In the genomic region with DNA sequence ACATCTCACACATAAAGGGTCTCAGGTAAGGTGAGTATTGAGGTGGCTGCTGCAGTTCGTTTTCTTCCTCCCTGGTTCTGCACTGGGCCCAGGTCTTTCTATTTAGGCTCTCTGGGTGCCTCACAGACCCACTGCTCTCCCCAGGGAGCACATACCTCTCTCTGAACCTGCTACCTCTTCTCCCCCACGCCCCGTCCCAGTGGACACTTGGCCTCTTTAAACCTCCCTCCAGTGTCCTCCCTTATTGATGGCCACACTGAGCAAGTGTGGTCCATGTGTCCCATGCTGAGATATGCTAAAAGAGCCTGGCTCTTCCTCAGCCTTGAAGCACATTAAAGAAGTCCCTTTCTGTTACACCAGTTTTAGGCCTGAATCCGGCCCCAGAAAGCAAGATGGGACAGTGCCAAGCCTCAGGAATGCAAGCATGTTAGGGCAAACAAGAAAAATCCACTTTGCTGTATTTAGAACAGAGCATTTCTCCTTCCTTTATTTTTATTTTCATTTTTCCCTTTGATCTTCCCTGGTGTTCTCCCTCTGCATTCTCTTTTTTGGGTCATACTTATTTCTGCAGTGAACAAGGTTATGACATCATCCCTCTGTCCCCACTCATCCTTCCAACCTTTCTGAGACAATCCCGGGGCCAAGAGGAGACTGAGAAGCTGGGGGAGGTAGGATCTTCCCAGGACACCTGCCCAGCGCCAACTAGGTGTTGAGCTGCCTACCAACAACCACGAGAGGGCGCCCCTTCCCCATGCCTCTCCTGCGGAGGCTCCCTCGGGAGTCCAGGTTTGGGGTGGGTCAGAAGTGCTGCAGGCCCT, we compare ENCODE assay signal across 7 cellular contexts. TPM values are rescaled to one million over a fixed set of nuclear protein-coding genes. Genes with fewer than 3 reads are reported as not detected.
DNase-seq lines count a peak whose midpoint lies in the region; ATAC-seq, FAIRE-seq and TF ChIP-seq lines count a peak whose summit lies in the region.

No MANE protein-coding gene starts in this region.

- H4K8ac ChIP-seq in H1 (ENCODE audit: extremely low read depth, insufficient read depth, low read length), result no peak overlapping the region

- H3K4me1 Mint-ChIP-seq in mesothelial cell of epicardium, result peaks cover 14% of the 10 kb centered on the region

- no peaks in the 10 kb centered on the region for H4K20me1 ChIP-seq in H1 (replicated peaks in 1 of 2; ENCODE audit: control insufficient read depth in 1 of 2, insufficient read depth in 2 of 2, low read length in 2 of 2)

- H3K27ac ChIP-seq in H1 (ENCODE audit: low read depth, low read length), result no peak overlapping the region

- 43% methylated on average over 10 of the region's 10 CpGs; no CpG with 5 or more reads in 1 of the 2 experiments for whole genome bisulfite sequencing in H1 (ENCODE audit: extremely low coverage in 1 of 2, insufficient coverage in 1 of 2, insufficient read length in 1 of 2, insufficient replicate concordance in 2 of 2, low coverage in 1 of 2, low lambda C conversion rate in 2 of 2, missing lambda C conversion rate in 1 of 2), 2 experiments

- peak; percentile 48 for DNase-seq in GM12892 (ENCODE audit: insufficient read length)
- DNase-seq in NCI-H774 (lab: John Stamatoyannopoulos, UW), result peak; percentile 39
- DNase-seq in activated CD8-positive, alpha-beta memory T cell treated with anti-CD3 and anti-CD28 coated beads for 1 hour (ENCODE audit: extremely low read depth in 1 of 2, low read depth in 1 of 2), result peak; percentile 62 to 67
- DNase-seq in H1 (ENCODE audit: low read depth in 1 of 2, low spot score in 2 of 2), result peak; percentile 46 to 94
- peak; percentile 45 to 77 for DNase-seq in mesothelial cell of epicardium (ENCODE audit: low spot score in 2 of 2, unreplicated experiment in 2 of 2)
- DNase-seq in stimulated activated CD8-positive, alpha-beta memory T cell treated with anti-CD3 and anti-CD28 coated beads, Interleukin-7, amount 100 ng/mL, for 1 hour (ENCODE audit: low read depth in 2 of 2), result peak; percentile 49 to 57

- peak; percentile 93 for FAIRE-seq in GM12892 (lab: Jason Lieb, UNC)
- FAIRE-seq in H1 (lab: Jason Lieb, UNC), result no peak

- H4K5ac ChIP-seq in H1 (ENCODE audit: insufficient read length, low read depth, low read length), result no peak overlapping the region

- H3K9me3 Mint-ChIP-seq in mesothelial cell of epicardium, result peaks cover 5% of the 10 kb centered on the region

- H3K9me3 ChIP-seq in H1 (ENCODE audit: insufficient read depth in 2 of 2, low read depth in 1 of 2, low read length in 1 of 2), result no peaks in the 10 kb centered on the region

- no peak overlapping the region for H3K18ac ChIP-seq in H1 (ENCODE audit: extremely low read depth, low read length)

- no peak overlapping the region for H2BK12ac ChIP-seq in H1 (ENCODE audit: low read depth, low read length)

- peak; percentile 99 to 100 for TF ChIP-seq RAD21 in H1 (IDR thresholded peaks at IDR 0.05 in 1 of 2, conservative IDR thresholded peaks at IDR 0.05 in 1 of 2; ENCODE audit: low read depth in 2 of 2, low read length in 2 of 2)

- H3K4ac ChIP-seq in H1 (replicated peaks; ENCODE audit: insufficient read length, low read depth, low read length), result no peak overlapping the region

- H2BK15ac ChIP-seq in H1 (ENCODE audit: low read length), result 0 out of 2 replicates have a peak overlapping the region, but pooled peaks have one; percentile 33

- CTCF ChIA-PET in H1 (lab: Charles Lee; ENCODE audit: partially characterized antibody), result interaction anchor here (0.5 to 1.8 kb wide), 35 partner anchors 10 to 1566 kb away, joined by 3 to 58 read pairs (median 5); no protein-coding TSS in a partner anchor

- H3K23me2 ChIP-seq in H1 (ENCODE audit: low read depth, low read length), result no peaks in the 10 kb centered on the region

- H3K4me2 ChIP-seq in H1 (ENCODE audit: insufficient read depth in 1 of 2, low read depth in 2 of 2, low read length in 2 of 2), result no peak overlapping the region

- no peak overlapping the region for H3K4me3 Mint-ChIP-seq in mesothelial cell of epicardium

- TF ChIP-seq EP300 in H1 (IDR thresholded peaks at IDR 0.05; ENCODE audit: borderline replicate concordance in 1 of 2, low read depth in 2 of 2, low read length in 2 of 2), result no peak

- H4K91ac ChIP-seq in H1 (replicated peaks; ENCODE audit: insufficient read length, low read length), result no peak overlapping the region

- H3K56ac ChIP-seq in H1 (replicated peaks; ENCODE audit: insufficient read length, low read depth, low read length), result no peak overlapping the region

- TF ChIP-seq CTCF in H1 (IDR thresholded peaks at IDR 0.05; ENCODE audit: control extremely low read depth in 1 of 3, insufficient read depth in 1 of 3, low read depth in 1 of 3, low read length in 3 of 3), result peak; percentile 95 to 98 (median 96)
- TF ChIP-seq CTCF in mesothelial cell of epicardium (IDR thresholded peaks at IDR 0.05; ENCODE audit: unreplicated experiment), result peak; percentile 62

- peak overlapping the region; percentile 86 for H3K27ac Mint-ChIP-seq in mesothelial cell of epicardium

- H3K9ac ChIP-seq in H1 (replicated peaks in 1 of 4; ENCODE audit: extremely low read depth in 1 of 4, low read depth in 3 of 4, low read length in 3 of 4), result no peak overlapping the region

- no peaks in the 10 kb centered on the region for H3K27me3 ChIP-seq in H1 (replicated peaks in 1 of 4; ENCODE audit: control insufficient read depth in 3 of 4, extremely low read depth in 1 of 4, insufficient read depth in 3 of 4, low read length in 3 of 4)

- no peak overlapping the region for H3K23ac ChIP-seq in H1 (ENCODE audit: insufficient read length)

- H3K27me3 Mint-ChIP-seq in mesothelial cell of epicardium (ENCODE audit: low read depth), result no peaks in the 10 kb centered on the region

- POLR2A ChIA-PET in H1 (lab: Charles Lee; ENCODE audit: partially characterized antibody), result interaction anchor here (0.8 to 1.4 kb wide), 3 partner anchors 111 to 125 kb away, joined by 3 to 5 read pairs (median 4); no protein-coding TSS in a partner anchor

- no peak overlapping the region; the same call in 1 of the 2 replicates for H2AK5ac ChIP-seq in H1 (ENCODE audit: low read depth, low read length)

- peak overlapping the region; percentile 60; the same call in 1 of the 2 replicates for H2AFZ ChIP-seq in H1 (ENCODE audit: low read length)

- no peaks in the 10 kb centered on the region for H3K36me3 ChIP-seq in H1 (ENCODE audit: control insufficient read depth in 2 of 4, insufficient read depth in 4 of 4, low read length in 3 of 4)

- H3K4me1 ChIP-seq in H1 (replicated peaks in 1 of 4; ENCODE audit: control insufficient read depth in 3 of 4, insufficient read depth in 4 of 4, low read length in 3 of 4), result peaks cover 0 to 8% (median under 1%) of the 10 kb centered on the region in 4 experiments; a peak in 2 of 7 replicates

- no peaks in the 10 kb centered on the region for H3K79me2 ChIP-seq in H1 (ENCODE audit: control insufficient read depth in 1 of 2, insufficient read depth in 2 of 2, low read length in 2 of 2)

- H3K36me3 Mint-ChIP-seq in mesothelial cell of epicardium, result no peaks in the 10 kb centered on the region

- no peak overlapping the region for H3K14ac ChIP-seq in H1 (ENCODE audit: insufficient read length)

- TF ChIP-seq POLR2A in GM12892 (IDR thresholded peaks at IDR 0.05; ENCODE audit: low read depth, low read length) (no peak), H1 (IDR thresholded peaks at IDR 0.05; ENCODE audit: control extremely low read depth in 1 of 2, low read depth in 2 of 2, low read length in 2 of 2) (no peak)

- H2BK5ac ChIP-seq in H1 (ENCODE audit: low read depth, low read length), result peak overlapping the region; percentile 53; the same call in 1 of the 2 replicates

- H3K79me1 ChIP-seq in H1 (ENCODE audit: low read depth, low read length), result no peaks in the 10 kb centered on the region

- peak; percentile 19 for ATAC-seq in HG03354 (IDR thresholded peaks at IDR 0.05; ENCODE audit: poor library complexity, severe bottlenecking, unreplicated experiment)

- H2BK120ac ChIP-seq in H1 (replicated peaks; ENCODE audit: low read depth, low read length), result no peak overlapping the region

- H3K4me3 ChIP-seq in H1 (ENCODE audit: extremely low read depth in 1 of 4, insufficient read depth in 2 of 4, low read depth in 3 of 4, low read length in 4 of 4), result no peak overlapping the region

- no peak overlapping the region for H2BK20ac ChIP-seq in H1 (ENCODE audit: low read length)

TF ChIP-seq in H1, 55 proteins besides CTCF, POLR2A, EP300 and RAD21:
- TF ChIP-seq JUND (IDR thresholded peaks at IDR 0.05; ENCODE audit: low read length), result peak; percentile 33; the same call in 1 of the 2 replicates
- TF ChIP-seq EGR1 (IDR thresholded peaks at IDR 0.05; ENCODE audit: borderline replicate concordance, low read depth, low read length), result no peak
- TF ChIP-seq YY1 (IDR thresholded peaks at IDR 0.05; ENCODE audit: low read depth, low read length), result 0 out of 2 replicates have a peak, but pooled peaks have one; percentile 38
- no peak for TF ChIP-seq SP2 (IDR thresholded peaks at IDR 0.05; ENCODE audit: low read length)
- TF ChIP-seq CHD2 (IDR thresholded peaks at IDR 0.05; ENCODE audit: low read length), result 0 out of 2 replicates have a peak, but pooled peaks have one; percentile 13
- TF ChIP-seq POU5F1 (IDR thresholded peaks at IDR 0.05; ENCODE audit: low read depth, low read length), result no peak

RNA-seq across cellular contexts. Expression of a gene that starts 5.0 kb away (rescaled TPM):
- polyA plus RNA-seq in GM12892 (2012; ENCODE audit: missing spikeins), result 2.4 TPM
- total RNA-seq in H1 (2021; fragmentation: NEBNext Ultra II Directional; extraction: Animal tissue kit (Norgen Biotek cat#: 25700)), result not detected in 2 replicates
- polyA plus RNA-seq in H1 (2011; rRNA removed), result not detected in 2 replicates
- not detected for polyA plus RNA-seq in H1 (2011; cell fraction: cytosol; rRNA removed)
- not detected for polyA plus RNA-seq in H1 (2011; cell fraction: nucleus; rRNA removed)
- not detected in 4 replicates for polyA plus RNA-seq in H1 (2012, experiment 1 of 2)
- not detected for polyA plus RNA-seq in H1 (2012, experiment 2 of 2)
- not detected for polyA plus RNA-seq in H1 (2013, experiment 1 of 2)
- 0.04 TPM for polyA plus RNA-seq in H1 (2013, experiment 2 of 2)
- not detected in 2 replicates for polyA minus RNA-seq in H1 (2011; rRNA and poly(A)+ RNA removed)
- not detected for polyA minus RNA-seq in H1 (2011; cell fraction: cytosol; rRNA and poly(A)+ RNA removed)
- polyA minus RNA-seq in H1 (2011; cell fraction: nucleus; rRNA and poly(A)+ RNA removed), result not detected
- total RNA-seq in mesothelial cell of epicardium, result not detected in 3 replicates

RNA-seq across cellular contexts. Expression of a gene that starts 22.1 kb away (rescaled TPM):
- polyA plus RNA-seq in GM12892 (2012; ENCODE audit: missing spikeins), result 46.1 TPM
- 0.57 and 0.58 TPM in 2 replicates for total RNA-seq in H1 (2021; fragmentation: NEBNext Ultra II Directional; extraction: Animal tissue kit (Norgen Biotek cat#: 25700))
- polyA plus RNA-seq in H1 (2011; rRNA removed), result 1.4 and 1.6 TPM in 2 replicates
- 1.8 TPM for polyA plus RNA-seq in H1 (2011; cell fraction: cytosol; rRNA removed)
- 2.8 TPM for polyA plus RNA-seq in H1 (2011; cell fraction: nucleus; rRNA removed)
- polyA plus RNA-seq in H1 (2012, experiment 1 of 2), result 0.84 to 2.4 TPM (median 1.3 TPM) in 4 replicates
- 1.4 TPM for polyA plus RNA-seq in H1 (2012, experiment 2 of 2)
- 0.47 TPM for polyA plus RNA-seq in H1 (2013, experiment 1 of 2)
- polyA plus RNA-seq in H1 (2013, experiment 2 of 2), result 0.48 TPM
- 2.6 and 3.0 TPM in 2 replicates for polyA minus RNA-seq in H1 (2011; rRNA and poly(A)+ RNA removed)
- polyA minus RNA-seq in H1 (2011; cell fraction: cytosol; rRNA and poly(A)+ RNA removed), result 1.5 TPM
- polyA minus RNA-seq in H1 (2011; cell fraction: nucleus; rRNA and poly(A)+ RNA removed), result 4.1 TPM
- 4.1 to 4.8 TPM (median 4.7 TPM) in 3 replicates for total RNA-seq in mesothelial cell of epicardium
